2 cellular contexts compared by ENCODE assay signal in genomic region chr12:98606367-98606985, GRCh38.
TF ChIP-seq lines count a peak whose summit lies in the region.

No MANE protein-coding gene starts in this region.

TF ChIP-seq in A549, 52 proteins besides CTCF, POLR2A, EP300 and RAD21 (continued from another document):
- TF ChIP-seq HES2 (IDR thresholded peaks at IDR 0.05) (no peak), REST (IDR thresholded peaks at IDR 0.05) (no peak), HOXA7 (CRISPR knock-in tag; IDR thresholded peaks at IDR 0.05) (no peak), CHD4 (IDR thresholded peaks at IDR 0.05; ENCODE audit: borderline replicate concordance) (no peak), MYC (IDR thresholded peaks at IDR 0.05; ENCODE audit: borderline replicate concordance, low read length) (no peak), MAFK (IDR thresholded peaks at IDR 0.05; ENCODE audit: partially characterized antibody) (no peak), NFE2L2 (conservative IDR thresholded peaks at IDR 0.05; ENCODE audit: low read length) (no peak), ZFP36 (IDR thresholded peaks at IDR 0.05; ENCODE audit: borderline replicate concordance, partially characterized antibody) (no peak)
- TF ChIP-seq, protein P1, sequence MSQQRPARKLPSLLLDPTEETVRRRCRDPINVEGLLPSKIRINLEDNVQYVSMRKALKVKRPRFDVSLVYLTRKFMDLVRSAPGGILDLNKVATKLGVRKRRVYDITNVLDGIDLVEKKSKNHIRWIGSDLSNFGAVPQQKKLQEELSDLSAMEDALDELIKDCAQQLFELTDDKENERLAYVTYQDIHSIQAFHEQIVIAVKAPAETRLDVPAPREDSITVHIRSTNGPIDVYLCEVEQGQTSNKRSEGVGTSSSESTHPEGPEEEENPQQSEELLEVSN (IDR thresholded peaks at IDR 0.05; ENCODE audit: borderline replicate concordance, low read depth) = no peak

TF ChIP-seq in GM23338, 12 proteins besides CTCF, POLR2A, EP300 and RAD21 (continued from another document):
- TF ChIP-seq STAT1 (IDR thresholded peaks at IDR 0.05; ENCODE audit: unreplicated experiment) (no peak), EZH2phosphoT487 (IDR thresholded peaks at IDR 0.05; ENCODE audit: unreplicated experiment) (no peak), EZH2 (IDR thresholded peaks at IDR 0.05; ENCODE audit: low read depth, unreplicated experiment) (no peak), REST (IDR thresholded peaks at IDR 0.05; ENCODE audit: unreplicated experiment) (no peak)
